Comparison of ENCODE assay signal across 8 cellular contexts in the genomic region with DNA sequence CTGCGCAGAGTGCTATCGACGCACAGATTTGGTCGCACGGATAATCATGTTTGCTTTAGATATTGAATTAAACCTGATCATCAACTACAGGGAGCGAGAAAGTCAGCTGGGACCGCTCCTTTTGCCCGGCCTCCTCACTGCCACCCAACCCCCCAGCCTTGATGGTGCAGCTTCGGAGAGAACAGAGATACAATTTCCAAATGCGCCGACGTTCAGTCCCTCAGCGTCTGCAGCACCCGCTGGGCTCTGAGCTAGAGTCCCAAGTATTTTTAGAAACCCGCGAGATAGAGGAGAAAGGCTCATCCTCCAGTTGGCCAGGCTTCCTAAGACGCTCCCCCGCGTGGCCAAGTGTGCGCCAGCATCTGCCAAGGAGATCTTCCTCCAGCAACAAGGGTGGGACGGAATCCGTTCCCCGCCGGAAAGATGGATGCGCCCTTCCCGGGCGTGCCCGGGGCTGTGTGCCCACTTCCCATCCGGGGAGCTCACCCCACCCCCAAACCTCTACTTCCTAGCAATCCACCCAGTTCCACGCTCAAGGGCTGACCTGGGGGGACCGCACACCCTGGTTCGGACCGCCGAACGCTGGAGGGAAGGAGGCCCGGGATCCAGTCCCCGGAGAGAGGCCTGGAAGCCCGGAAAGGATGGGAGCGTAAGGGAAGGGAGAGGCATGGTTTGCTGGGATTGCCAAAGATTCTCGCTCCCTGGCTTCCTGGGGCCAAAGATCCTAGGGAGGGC. TPM values are rescaled to one million over a fixed set of nuclear protein-coding genes. Genes with fewer than 3 reads are reported as not detected.
DNase-seq lines count a peak whose midpoint lies in the region; ATAC-seq, FAIRE-seq and TF ChIP-seq lines count a peak whose summit lies in the region.

No MANE protein-coding gene starts in this region.

- peak overlapping the region; percentile 57 for H3K27ac Mint-ChIP-seq in T-helper 2 cell treated with Interferon-gamma antibody and Interleukin-4, amounts not matched to agents 5 μg/mL and 100 μg/mL, for 36 hours
- no peak overlapping the region for H3K27ac Mint-ChIP-seq in stimulated activated effector memory CD8-positive, alpha-beta T cell treated with anti-CD3 and anti-CD28 coated beads, Interleukin-12 subunit alpha, Interleukin-12 subunit beta, amount 100 ng/mL, for 72 hours

- peak overlapping the region; percentile 42 for H3K4me3 ChIP-seq in WI38 (ENCODE audit: low read depth, low read length)

- no peaks in the 10 kb centered on the region for H3K9me3 Mint-ChIP-seq in T-helper 2 cell treated with Interferon-gamma antibody and Interleukin-4, amounts not matched to agents 5 μg/mL and 100 μg/mL, for 36 hours
- no peaks in the 10 kb centered on the region for H3K9me3 Mint-ChIP-seq in stimulated activated effector memory CD8-positive, alpha-beta T cell treated with anti-CD3 and anti-CD28 coated beads, Interleukin-12 subunit alpha, Interleukin-12 subunit beta, amount 100 ng/mL, for 72 hours

- no peak for FAIRE-seq in frontal cortex (lab: Jason Lieb, UNC)

- peak overlapping the region; percentile 77 for H3K4me3 Mint-ChIP-seq in T-helper 2 cell treated with Interferon-gamma antibody and Interleukin-4, amounts not matched to agents 5 μg/mL and 100 μg/mL, for 36 hours
- peak overlapping the region; percentile 55 for H3K4me3 Mint-ChIP-seq in stimulated activated effector memory CD8-positive, alpha-beta T cell treated with anti-CD3 and anti-CD28 coated beads, Interleukin-12 subunit alpha, Interleukin-12 subunit beta, amount 100 ng/mL, for 72 hours

- no peak for ATAC-seq in stimulated activated effector memory CD8-positive, alpha-beta T cell treated with anti-CD3 and anti-CD28 coated beads, Interleukin-12 subunit alpha, Interleukin-12 subunit beta, amount 100 ng/mL, for 72 hours
- ATAC-seq in GM21526 (IDR thresholded peaks at IDR 0.05; ENCODE audit: low FRiP score, unreplicated experiment): no peak

- peaks cover 76% of the 10 kb centered on the region for H3K27me3 Mint-ChIP-seq in T-helper 2 cell treated with Interferon-gamma antibody and Interleukin-4, amounts not matched to agents 5 μg/mL and 100 μg/mL, for 36 hours (ENCODE audit: low read depth)

- H3K4me1 Mint-ChIP-seq in T-helper 2 cell treated with Interferon-gamma antibody and Interleukin-4, amounts not matched to agents 5 μg/mL and 100 μg/mL, for 36 hours (ENCODE audit: low read depth): peaks cover 21% of the 10 kb centered on the region
- peaks cover 26% of the 10 kb centered on the region for H3K4me1 Mint-ChIP-seq in stimulated activated effector memory CD8-positive, alpha-beta T cell treated with anti-CD3 and anti-CD28 coated beads, Interleukin-12 subunit alpha, Interleukin-12 subunit beta, amount 100 ng/mL, for 72 hours

- no peak for DNase-seq in T-helper 2 cell treated with Interferon-gamma antibody and Interleukin-4, amounts not matched to agents 5 μg/mL and 100 μg/mL, for 36 hours (ENCODE audit: low spot score)
- DNase-seq in T-helper 2 cell (no peak), frontal cortex (ENCODE audit: low spot score in 2 of 2) (peak; percentile 24 to 49), NCI-H1417 treated with DMSO at 0.1 percent for 48 hours (lab: John Stamatoyannopoulos, UW) (no peak), mesenteric fat pad (ENCODE audit: low spot score) (no peak)
- DNase-seq in stimulated activated effector memory CD8-positive, alpha-beta T cell treated with anti-CD3 and anti-CD28 coated beads, Interleukin-12 subunit alpha, Interleukin-12 subunit beta, amount 100 ng/mL, for 72 hours (ENCODE audit: low spot score in 2 of 2): peak in 1 of 2 donors; percentile 56

- TF ChIP-seq CTCF in WI38 (IDR thresholded peaks at IDR 0.05; ENCODE audit: low read depth, low read length): no peak

- peaks cover 2% of the 10 kb centered on the region for H3K36me3 Mint-ChIP-seq in T-helper 2 cell treated with Interferon-gamma antibody and Interleukin-4, amounts not matched to agents 5 μg/mL and 100 μg/mL, for 36 hours (ENCODE audit: low read depth)
- H3K36me3 Mint-ChIP-seq in stimulated activated effector memory CD8-positive, alpha-beta T cell treated with anti-CD3 and anti-CD28 coated beads, Interleukin-12 subunit alpha, Interleukin-12 subunit beta, amount 100 ng/mL, for 72 hours: peaks cover 3% of the 10 kb centered on the region

RNA-seq across cellular contexts. Expression of gene NKX2-2, which starts 4.1 kb away (rescaled TPM):
- total RNA-seq in frontal cortex: 0.41 TPM
- not detected for total RNA-seq in mesenteric fat pad

Comparison
In these comparisons a context has a peak if more than half of its experiments do, and no peak if none do; other contexts are left out.
1. DNase-seq: peak in frontal cortex (2 of 2); none in T-helper 2 cell treated with Interferon-gamma antibody and Interleukin-4, amounts not matched to agents 5 μg/mL and 100 μg/mL, for 36 hours (single experiment), T-helper 2 cell (0 of 5), NCI-H1417 treated with DMSO at 0.1 percent for 48 hours (single experiment) and mesenteric fat pad (single experiment).